23 cellular contexts compared by ENCODE assay signal in the genomic region with DNA sequence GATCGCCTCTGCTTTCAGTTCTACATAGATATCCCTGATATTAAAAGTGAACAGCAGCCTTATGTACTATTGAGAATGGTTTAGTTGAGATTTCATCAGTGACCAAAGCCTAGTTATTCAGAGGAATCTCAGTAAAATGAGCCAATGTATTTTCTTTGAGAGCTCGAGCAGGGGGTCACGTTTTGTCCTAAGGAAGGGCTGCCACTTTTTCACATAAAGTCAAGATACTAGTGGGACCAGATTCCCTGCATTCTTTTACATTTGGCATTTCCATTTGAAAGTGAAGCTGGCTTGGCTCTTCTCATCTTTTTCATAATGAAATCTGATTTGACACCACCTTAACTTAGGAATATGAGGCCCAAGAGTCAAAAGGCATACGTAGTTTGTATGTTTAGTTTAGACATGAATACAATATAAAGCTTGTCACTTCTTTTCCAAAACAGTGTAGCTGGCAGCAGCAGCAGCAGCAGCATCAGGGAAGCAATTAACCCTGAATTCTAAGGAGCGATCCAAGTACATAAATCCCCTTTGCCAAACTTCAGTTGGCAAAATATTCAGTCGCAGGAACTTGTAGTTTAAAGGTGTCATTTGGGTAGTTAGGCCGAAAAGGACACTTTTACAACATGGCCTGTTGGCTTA.
DNase-seq lines count a peak whose midpoint lies in the region.
"Had no signal": no experiment of that assay in that cellular context is flagged by ENCODE, and none has a peak within 500 bp of the region (broad histone marks: within the 10 kb centered on the region; RNA-seq: fewer than 3 reads in every experiment).

No MANE protein-coding gene starts in this region.

- intact Hi-C loops in activated CD4-positive, alpha-beta T cell treated with anti-CD3 and anti-CD28 coated beads, Interleukin-2, amount 10 ng/mL, durations not matched to agents 24 days and 14 days (cut with micrococcal nuclease), result no loop called here

- no peak overlapping the region for H3K27ac Mint-ChIP-seq in activated CD4-positive, alpha-beta T cell treated with anti-CD3 and anti-CD28 coated beads, Interleukin-2, amount 10 ng/mL, durations not matched to agents 24 days and 14 days
- H3K27ac Mint-ChIP-seq: activated CD4-positive, alpha-beta T cell treated with anti-CD3 and anti-CD28 coated beads, Interleukin-2, amount 10 ng/mL, durations not matched to agents 7 days and 5 days; brain had no signal

- H3K36me3 ChIP-seq in HUES6 (ENCODE audit: control insufficient read depth, insufficient read depth, low read length), result no peaks in the 10 kb centered on the region
- H3K36me3 ChIP-seq in iPS-20b (ENCODE audit: insufficient read depth, low read depth, low read length), result no peaks in the 10 kb centered on the region
- H3K36me3 ChIP-seq: upper lobe of left lung, WERI-Rb-1 had no signal

- no peaks in the 10 kb centered on the region for H3K27me3 Mint-ChIP-seq in activated CD4-positive, alpha-beta T cell treated with anti-CD3 and anti-CD28 coated beads, Interleukin-2, amount 10 ng/mL, durations not matched to agents 24 days and 14 days
- H3K27me3 Mint-ChIP-seq: activated CD4-positive, alpha-beta T cell treated with anti-CD3 and anti-CD28 coated beads, Interleukin-2, amount 10 ng/mL, durations not matched to agents 7 days and 5 days; brain had no signal

- H3K27ac ChIP-seq in HUES6 (ENCODE audit: low read depth, low read length) (peak overlapping the region; percentile 79), iPS-20b (ENCODE audit: low read length) (no peak overlapping the region)
- H3K27ac ChIP-seq: C4-2B, KMS-11, upper lobe of left lung, WERI-Rb-1 had no signal

- H3K4me3 ChIP-seq in HUES6 (ENCODE audit: low read depth, low read length), result peak overlapping the region; percentile 24; the same call in 1 of the 2 replicates
- H3K4me3 ChIP-seq in iPS-20b (ENCODE audit: low read length), result peak overlapping the region; percentile 23; the same call in 1 of the 2 replicates
- H3K4me3 ChIP-seq: lung, upper lobe of left lung had no signal

- H3K9me3 ChIP-seq in HUES6 (ENCODE audit: control insufficient read depth, insufficient read depth, low read depth, low read length) (no peaks in the 10 kb centered on the region), iPS-20b (ENCODE audit: insufficient read depth, low read depth, low read length) (no peaks in the 10 kb centered on the region)
- H3K9me3 ChIP-seq: upper lobe of left lung had no signal

- no peaks in the 10 kb centered on the region for H3K9me3 Mint-ChIP-seq in activated CD4-positive, alpha-beta T cell treated with anti-CD3 and anti-CD28 coated beads, Interleukin-2, amount 10 ng/mL, durations not matched to agents 24 days and 14 days
- H3K9me3 Mint-ChIP-seq: activated CD4-positive, alpha-beta T cell treated with anti-CD3 and anti-CD28 coated beads, Interleukin-2, amount 10 ng/mL, durations not matched to agents 7 days and 5 days; brain had no signal

- H3K27me3 ChIP-seq in HUES6 (ENCODE audit: control insufficient read depth, insufficient read depth, low read length) (no peaks in the 10 kb centered on the region), iPS-20b (ENCODE audit: insufficient read depth, low read length) (no peaks in the 10 kb centered on the region)
- H3K27me3 ChIP-seq: upper lobe of left lung had no signal

- H3K9ac ChIP-seq in HUES6 (ENCODE audit: low read length) (no peak overlapping the region), iPS-20b (ENCODE audit: low read depth, low read length) (no peak overlapping the region)
- H3K9ac ChIP-seq: KMS-11 had no signal

- DNase-seq in astrocyte of the hippocampus (ENCODE audit: low read depth, low spot score), result peak; percentile 3
- no peak for DNase-seq in activated CD4-positive, alpha-beta T cell treated with anti-CD3 and anti-CD28 coated beads, Interleukin-2, amount 10 ng/mL, durations not matched to agents 24 days and 14 days
- DNase-seq in SKM-1 (lab: John Stamatoyannopoulos, UW; ENCODE audit: unreplicated experiment), result no peak
- no peak for DNase-seq in NCI-H1436 treated with DMSO at 0.1 percent for 48 hours (lab: John Stamatoyannopoulos, UW)
- DNase-seq in SW 1271 (lab: John Stamatoyannopoulos, UW), result no peak
- DNase-seq: activated CD4-positive, alpha-beta T cell treated with anti-CD3 and anti-CD28 coated beads, Interleukin-2, amount 10 ng/mL, durations not matched to agents 7 days and 5 days; activated gamma-delta T cell treated with Interleukin-2 at 50 U/mL for 16 hours; activated T-cell treated with anti-CD3 and anti-CD28 coated beads, Interleukin-2, amount 50 U/mL, for 4 hours; NCI-H146; NCI-H2107; NCI-H510A; posterior cingulate gyrus; right cardiac atrium; stimulated activated CD4-positive, alpha-beta T cell treated with anti-CD3 and anti-CD28 coated beads, Interleukin-2, amount 100 ng/mL, for 48 hours; T-helper 9 cell; upper lobe of left lung; WERI-Rb-1 had no signal

- H3K4me1 ChIP-seq in HUES6 (ENCODE audit: control insufficient read depth, insufficient read depth, low read length), result peaks cover 14% of the 10 kb centered on the region
- H3K4me1 ChIP-seq in iPS-20b (ENCODE audit: insufficient read depth, low read length), result peaks cover 14% of the 10 kb centered on the region
- H3K4me1 ChIP-seq: upper lobe of left lung had no signal

- H3K36me3 Mint-ChIP-seq in activated CD4-positive, alpha-beta T cell treated with anti-CD3 and anti-CD28 coated beads, Interleukin-2, amount 10 ng/mL, durations not matched to agents 24 days and 14 days (ENCODE audit: low read depth), result no peaks in the 10 kb centered on the region
- H3K36me3 Mint-ChIP-seq: brain had no signal

- no peaks in the 10 kb centered on the region for H3K4me1 Mint-ChIP-seq in activated CD4-positive, alpha-beta T cell treated with anti-CD3 and anti-CD28 coated beads, Interleukin-2, amount 10 ng/mL, durations not matched to agents 24 days and 14 days
- H3K4me1 Mint-ChIP-seq: activated CD4-positive, alpha-beta T cell treated with anti-CD3 and anti-CD28 coated beads, Interleukin-2, amount 10 ng/mL, durations not matched to agents 7 days and 5 days; brain had no signal

- H3K4me3 Mint-ChIP-seq in activated CD4-positive, alpha-beta T cell treated with anti-CD3 and anti-CD28 coated beads, Interleukin-2, amount 10 ng/mL, durations not matched to agents 24 days and 14 days, result no peak overlapping the region
- H3K4me3 Mint-ChIP-seq: activated CD4-positive, alpha-beta T cell treated with anti-CD3 and anti-CD28 coated beads, Interleukin-2, amount 10 ng/mL, durations not matched to agents 7 days and 5 days; activated T-cell treated with anti-CD3 and anti-CD28 coated beads, Interleukin-2, amount 50 U/mL, for 4 hours; brain had no signal
